ENCODE assay signal across 6 cellular contexts in genomic region chr11:117947751-117948150, GRCh38. TPM values are rescaled to one million over a fixed set of nuclear protein-coding genes. Genes with fewer than 3 reads are reported as not detected.
"Had no signal": no experiment of that assay in that cellular context is flagged by ENCODE, and none has a peak within 500 bp of the region (broad histone marks: within the 10 kb centered on the region; RNA-seq: fewer than 3 reads in every experiment).

No MANE protein-coding gene starts in this region.

RNA-seq across cellular contexts. Expression of gene TMPRSS13, which starts 18.5 kb away (rescaled TPM):
- total RNA-seq: left ventricle myocardium inferior, myocyte, osteoblast, pulmonary artery endothelial cell, sigmoid colon had no signal
- polyA plus RNA-seq: neural cell had no signal

RNA-seq across cellular contexts. Expression of gene IL10RA, which starts 38.4 kb away (rescaled TPM):
- total RNA-seq: myocyte had no signal
